Comparison of ENCODE assay signal across 16 cellular contexts in genomic region chr10:75884808-75885207, GRCh38.
A peak's percentile ranks its signal among the peaks of the same experiment; 100 is the strongest.
DNase-seq lines count a peak whose midpoint lies in the region; ATAC-seq, FAIRE-seq and TF ChIP-seq lines count a peak whose summit lies in the region.
"Had no signal": no experiment of that assay in that cellular context is flagged by ENCODE, and none has a peak within 500 bp of the region (broad histone marks: within the 10 kb centered on the region; RNA-seq: fewer than 3 reads in every experiment).

No MANE protein-coding gene starts in this region.

- TF ChIP-seq EP300 in HepG2 (IDR thresholded peaks at IDR 0.05; ENCODE audit: low read depth in 2 of 2, low read length in 2 of 2) (no peak), HepG2 (CRISPR knock-in tag; IDR thresholded peaks at IDR 0.05; ENCODE audit: borderline replicate concordance) (no peak)

- no peaks in the 10 kb centered on the region for H3K79me2 ChIP-seq in HepG2 (ENCODE audit: insufficient read depth, low read length)

- H3K4me1 Mint-ChIP-seq in natural killer cell treated with Interleukin-12 subunit alpha and Interleukin-12 subunit beta and Interleukin-15 and Interleukin-18, amount 100 ng/mL, for 72 hours (ENCODE audit: low read depth in 2 of 2): no peaks in the 10 kb centered on the region
- H3K4me1 Mint-ChIP-seq in natural killer cell: no peaks in the 10 kb centered on the region
- H3K4me1 Mint-ChIP-seq in stimulated activated memory B cell treated with anti-CD40 and anti-IgM and Interleukin-4, amounts not matched to agents 10 μg/mL and 1 μg/mL and 100 μg/mL, for 72 hours: no peaks in the 10 kb centered on the region
- H3K4me1 Mint-ChIP-seq: B cell had no signal

- ATAC-seq in natural killer cell treated with Interleukin-12 subunit alpha and Interleukin-12 subunit beta and Interleukin-15 and Interleukin-18, amount 100 ng/mL, for 72 hours: peak; percentile 9 to 38
- ATAC-seq in natural killer cell: no peak
- ATAC-seq in HepG2: no peak
- peak; percentile 42 for ATAC-seq in stimulated activated memory B cell treated with anti-CD40 and anti-IgM and Interleukin-4, amounts not matched to agents 10 μg/mL and 1 μg/mL and 100 μg/mL, for 72 hours
- ATAC-seq: CD8-positive, alpha-beta T cell had no signal

- in situ Hi-C loops in HepG2 (cut with HindIII; ENCODE audit: extremely low pct_ligation_motif_present, low pct_unique_long_range_greater_than_20kb): no loop called here

- POLR2A ChIA-PET in HepG2 (lab: Yijun Ruan, JAX): no interaction called here

- TF ChIP-seq CTCF in natural killer cell (IDR thresholded peaks at IDR 0.05) (no peak), HepG2 (CRISPR knock-in tag; IDR thresholded peaks at IDR 0.05) (no peak)

- no peaks in the 10 kb centered on the region for H3K27me3 Mint-ChIP-seq in natural killer cell treated with Interleukin-12 subunit alpha and Interleukin-12 subunit beta and Interleukin-15 and Interleukin-18, amount 100 ng/mL, for 72 hours
- no peaks in the 10 kb centered on the region for H3K27me3 Mint-ChIP-seq in natural killer cell (ENCODE audit: low read depth in 2 of 2)
- H3K27me3 Mint-ChIP-seq in stimulated activated memory B cell treated with anti-CD40 and anti-IgM and Interleukin-4, amounts not matched to agents 10 μg/mL and 1 μg/mL and 100 μg/mL, for 72 hours: no peaks in the 10 kb centered on the region
- H3K27me3 Mint-ChIP-seq: B cell had no signal

- BruUV-seq in HepG2 (replicated peaks; lab: Mats Ljungman, UMichigan): no TSS peak

- TF ChIP-seq POLR2A in HepG2 (IDR thresholded peaks at IDR 0.05; ENCODE audit: insufficient read depth in 1 of 2, low read depth in 2 of 2, low read length in 2 of 2): no peak

- no peak for TF ChIP-seq RAD21 in HepG2 (CRISPR knock-in tag; IDR thresholded peaks at IDR 0.05)

- H2AFZ ChIP-seq in HepG2 (ENCODE audit: low read length): no peak overlapping the region
- H2AFZ ChIP-seq: GM23248 had no signal

- H3K9ac ChIP-seq in HepG2 (ENCODE audit: insufficient read depth, low read depth, low read length): no peak overlapping the region
- H3K9ac ChIP-seq: BLaER1 treated with 17β-estradiol and CSF1 and Interleukin-3, amounts not matched to agents 10 nM and 100 nM; GM23248 had no signal

- H4K20me1 ChIP-seq in HepG2 (ENCODE audit: insufficient read depth, low read length): no peaks in the 10 kb centered on the region
- H4K20me1 ChIP-seq: BLaER1 treated with 17β-estradiol and CSF1 and Interleukin-3, amounts not matched to agents 10 nM and 100 nM had no signal

- no peak for DNase-seq in natural killer cell treated with Interleukin-12 subunit alpha and Interleukin-12 subunit beta and Interleukin-15 and Interleukin-18, amount 100 ng/mL, for 72 hours (ENCODE audit: low spot score)
- DNase-seq in natural killer cell (no peak), HepG2 (ENCODE audit: low spot score) (no peak), NCI-H2029 (lab: John Stamatoyannopoulos, UW) (no peak), HT-29 (ENCODE audit: low spot score) (no peak)
- DNase-seq: Calu3; CD8-positive, alpha-beta T cell; GM23248; IMR-90 had no signal

- H3K27ac Mint-ChIP-seq in natural killer cell treated with Interleukin-12 subunit alpha and Interleukin-12 subunit beta and Interleukin-15 and Interleukin-18, amount 100 ng/mL, for 72 hours: no peak overlapping the region
- no peak overlapping the region for H3K27ac Mint-ChIP-seq in natural killer cell
- H3K27ac Mint-ChIP-seq in stimulated activated memory B cell treated with anti-CD40 and anti-IgM and Interleukin-4, amounts not matched to agents 10 μg/mL and 1 μg/mL and 100 μg/mL, for 72 hours: no peak overlapping the region
- H3K27ac Mint-ChIP-seq: B cell; CD8-positive, alpha-beta T cell had no signal

- H3K4me3 ChIP-seq in HepG2 (replicated peaks in 1 of 3; ENCODE audit: insufficient read depth in 1 of 3, low read depth in 2 of 3, low read length in 3 of 3): no peak overlapping the region
- H3K4me3 ChIP-seq: BLaER1 treated with 17β-estradiol and CSF1 and Interleukin-3, amounts not matched to agents 10 nM and 100 nM; GM23248; HAP-1 had no signal

- FAIRE-seq in HepG2 (lab: Jason Lieb, UNC): no peak
- FAIRE-seq: G401.6, GM12891, GM19239 had no signal

- no peaks in the 10 kb centered on the region for H3K36me3 ChIP-seq in HepG2 (replicated peaks in 1 of 2; ENCODE audit: control insufficient read depth in 1 of 2, insufficient read depth in 2 of 2, low read length in 2 of 2)
- H3K36me3 ChIP-seq: BLaER1 treated with 17β-estradiol and CSF1 and Interleukin-3, amounts not matched to agents 10 nM and 100 nM; HAP-1 had no signal

- CTCF ChIA-PET in HepG2 (lab: Yijun Ruan, JAX; ENCODE audit: low intra/inter-chr PET ratio, low total read pairs): no interaction called here

- H3K9me3 Mint-ChIP-seq in natural killer cell treated with Interleukin-12 subunit alpha and Interleukin-12 subunit beta and Interleukin-15 and Interleukin-18, amount 100 ng/mL, for 72 hours: no peaks in the 10 kb centered on the region
- no peaks in the 10 kb centered on the region for H3K9me3 Mint-ChIP-seq in natural killer cell
- no peaks in the 10 kb centered on the region for H3K9me3 Mint-ChIP-seq in stimulated activated memory B cell treated with anti-CD40 and anti-IgM and Interleukin-4, amounts not matched to agents 10 μg/mL and 1 μg/mL and 100 μg/mL, for 72 hours
- H3K9me3 Mint-ChIP-seq: CD8-positive, alpha-beta T cell had no signal

- no peak overlapping the region for H3K27ac ChIP-seq in HepG2 (ENCODE audit: extremely low read length, insufficient read depth, low read length)
- H3K27ac ChIP-seq: BLaER1 treated with 17β-estradiol and CSF1 and Interleukin-3, amounts not matched to agents 10 nM and 100 nM; GM23248 had no signal

- WGBS in HepG2 (ENCODE audit: low lambda C conversion rate): 91% methylated on average over 4 of the region's 5 CpGs

- intact Hi-C loops in natural killer cell (cut with micrococcal nuclease) (no loop called here), HepG2 (cut with micrococcal nuclease; ENCODE audit: unreplicated experiment) (no loop called here)

- no peaks in the 10 kb centered on the region for H3K9me3 ChIP-seq in HepG2 (ENCODE audit: low read length)
- H3K9me3 ChIP-seq: BLaER1 treated with 17β-estradiol and CSF1 and Interleukin-3, amounts not matched to agents 10 nM and 100 nM; HAP-1 had no signal

- no peak overlapping the region for H3K4me2 ChIP-seq in HepG2 (ENCODE audit: low read depth, low read length)
- H3K4me2 ChIP-seq: BLaER1 treated with 17β-estradiol and CSF1 and Interleukin-3, amounts not matched to agents 10 nM and 100 nM had no signal

- H3K36me3 Mint-ChIP-seq in natural killer cell treated with Interleukin-12 subunit alpha and Interleukin-12 subunit beta and Interleukin-15 and Interleukin-18, amount 100 ng/mL, for 72 hours: no peaks in the 10 kb centered on the region
- H3K36me3 Mint-ChIP-seq in natural killer cell: no peaks in the 10 kb centered on the region
- H3K36me3 Mint-ChIP-seq in stimulated activated memory B cell treated with anti-CD40 and anti-IgM and Interleukin-4, amounts not matched to agents 10 μg/mL and 1 μg/mL and 100 μg/mL, for 72 hours: no peaks in the 10 kb centered on the region
- H3K36me3 Mint-ChIP-seq: CD8-positive, alpha-beta T cell had no signal

- H3K4me1 ChIP-seq in HepG2 (ENCODE audit: insufficient read depth, low read length): peaks cover 9% of the 10 kb centered on the region
- H3K4me1 ChIP-seq: BLaER1 treated with 17β-estradiol and CSF1 and Interleukin-3, amounts not matched to agents 10 nM and 100 nM; HAP-1 had no signal

- H3K4me3 Mint-ChIP-seq in natural killer cell treated with Interleukin-12 subunit alpha and Interleukin-12 subunit beta and Interleukin-15 and Interleukin-18, amount 100 ng/mL, for 72 hours: no peak overlapping the region
- H3K4me3 Mint-ChIP-seq in natural killer cell: no peak overlapping the region
- H3K4me3 Mint-ChIP-seq in stimulated activated memory B cell treated with anti-CD40 and anti-IgM and Interleukin-4, amounts not matched to agents 10 μg/mL and 1 μg/mL and 100 μg/mL, for 72 hours: no peak overlapping the region
- H3K4me3 Mint-ChIP-seq: B cell; CD8-positive, alpha-beta T cell had no signal

- H3K27me3 ChIP-seq in HepG2 (ENCODE audit: control insufficient read depth in 1 of 2, insufficient read depth in 2 of 2, low read length in 2 of 2): no peaks in the 10 kb centered on the region
- H3K27me3 ChIP-seq: BLaER1 treated with 17β-estradiol and CSF1 and Interleukin-3, amounts not matched to agents 10 nM and 100 nM had no signal

TF ChIP-seq in HepG2, 621 proteins besides CTCF, POLR2A, EP300 and RAD21 (continues in another document):
- no peak for TF ChIP-seq CEBPZ (IDR thresholded peaks at IDR 0.05; ENCODE audit: low read length)
- TF ChIP-seq PAWR (CRISPR knock-in tag; IDR thresholded peaks at IDR 0.05; ENCODE audit: borderline replicate concordance): no peak

Comparison
In these comparisons a context has a peak if more than half of its experiments do, and no peak if none do; other contexts are left out.
1. ATAC-seq: peak in natural killer cell treated with Interleukin-12 subunit alpha and Interleukin-12 subunit beta and Interleukin-15 and Interleukin-18, amount 100 ng/mL, for 72 hours (2 of 2) and stimulated activated memory B cell treated with anti-CD40 and anti-IgM and Interleukin-4, amounts not matched to agents 10 μg/mL and 1 μg/mL and 100 μg/mL, for 72 hours (single experiment); none in natural killer cell (0 of 3) and HepG2 (single experiment).